ENCODE assay signal across 9 cellular contexts in the genomic region with DNA sequence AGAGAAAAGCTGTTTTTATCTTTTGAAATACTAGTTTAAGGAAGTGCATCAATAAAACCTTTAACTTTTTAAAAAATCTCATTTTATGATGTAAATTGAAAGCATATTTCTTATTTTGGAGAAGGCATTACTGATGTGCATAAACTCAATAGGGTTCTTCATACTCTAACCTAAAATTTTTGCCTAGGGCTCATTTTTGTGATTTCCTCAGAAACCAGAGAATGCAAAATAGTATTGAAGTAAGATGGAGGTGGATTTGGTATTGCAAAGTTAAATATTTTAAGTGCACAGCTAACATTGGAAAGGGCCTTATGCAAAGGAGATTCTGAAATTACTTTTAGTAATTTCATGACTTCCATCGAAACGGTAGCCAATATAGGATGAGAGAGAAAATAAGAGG.
"Had no signal": no experiment of that assay in that cellular context is flagged by ENCODE, and none has a peak within 500 bp of the region (broad histone marks: within the 10 kb centered on the region; RNA-seq: fewer than 3 reads in every experiment).

No MANE protein-coding gene starts in this region.

- H3K36me3 ChIP-seq: HAP-1 had no signal

- H3K9ac ChIP-seq: GM23248 had no signal

- H3K9me3 ChIP-seq: HAP-1 had no signal

- DNase-seq: GM23248, GOT3, H7, H9, HCEC 1CT, HFFc6 had no signal

- ATAC-seq: GM23338, HCT116 had no signal

- H3K27ac ChIP-seq: GM23248 had no signal

- H3K4me3 ChIP-seq: GM23248, GM23338, HAP-1 had no signal
